In genomic region chr7:151702961-151703360, GRCh38 we compare ENCODE assay signal across 22 cellular contexts.
DNase-seq lines count a peak whose midpoint lies in the region; ATAC-seq, FAIRE-seq and TF ChIP-seq lines count a peak whose summit lies in the region.
"Had no signal": no experiment of that assay in that cellular context is flagged by ENCODE, and none has a peak within 500 bp of the region (broad histone marks: within the 10 kb centered on the region; RNA-seq: fewer than 3 reads in every experiment).

No MANE protein-coding gene starts in this region.

- peaks cover 3% of the 10 kb centered on the region for H3K36me3 Mint-ChIP-seq in T-helper 17 cell (ENCODE audit: low read depth)
- no peaks in the 10 kb centered on the region for H3K36me3 Mint-ChIP-seq in activated CD4-positive, alpha-beta memory T cell treated with anti-CD3 and anti-CD28 coated beads, Interleukin-2, amount 10 ng/mL, durations not matched to agents 7 days and 5 days (ENCODE audit: low read depth)

- no peak overlapping the region for H4K91ac ChIP-seq in H1 (replicated peaks; ENCODE audit: insufficient read length, low read length)

- H3K9me3 Mint-ChIP-seq in activated CD4-positive, alpha-beta memory T cell treated with anti-CD3 and anti-CD28 coated beads, Interleukin-2, amount 10 ng/mL, durations not matched to agents 7 days and 5 days: no peaks in the 10 kb centered on the region
- H3K9me3 Mint-ChIP-seq: CD4-positive, alpha-beta T cell; HFFc6 had no signal

- no peaks in the 10 kb centered on the region for H3K79me1 ChIP-seq in H1 (ENCODE audit: low read depth, low read length)

- H3K9me3 ChIP-seq in T-helper 17 cell (ENCODE audit: control insufficient read depth, low read length, poor library complexity, severe bottlenecking) (no peaks in the 10 kb centered on the region), H1 (ENCODE audit: insufficient read depth in 2 of 2, low read depth in 1 of 2, low read length in 1 of 2) (no peaks in the 10 kb centered on the region), osteoblast (ENCODE audit: low read depth, low read length) (no peaks in the 10 kb centered on the region), HAP-1 (no peaks in the 10 kb centered on the region)
- H3K9me3 ChIP-seq: Caco-2 had no signal

- no peaks in the 10 kb centered on the region for H3K27me3 Mint-ChIP-seq in T-helper 17 cell
- H3K27me3 Mint-ChIP-seq in activated CD4-positive, alpha-beta memory T cell treated with anti-CD3 and anti-CD28 coated beads, Interleukin-2, amount 10 ng/mL, durations not matched to agents 7 days and 5 days: no peaks in the 10 kb centered on the region
- H3K27me3 Mint-ChIP-seq: CD4-positive, alpha-beta T cell had no signal

- no peak overlapping the region for H2BK5ac ChIP-seq in H1 (ENCODE audit: low read depth, low read length)

- in situ Hi-C loops in HAP-1 (cut with MboI; ENCODE audit: low sequenced_read_pairs): no loop called here

- H3K4me1 Mint-ChIP-seq in T-helper 17 cell: peaks cover 19% of the 10 kb centered on the region
- H3K4me1 Mint-ChIP-seq in activated CD4-positive, alpha-beta memory T cell treated with anti-CD3 and anti-CD28 coated beads, Interleukin-2, amount 10 ng/mL, durations not matched to agents 7 days and 5 days: no peaks in the 10 kb centered on the region

- H3K4me3 ChIP-seq in H1 (ENCODE audit: extremely low read depth in 1 of 4, insufficient read depth in 2 of 4, low read depth in 3 of 4, low read length in 4 of 4): no peak overlapping the region
- no peak overlapping the region for H3K4me3 ChIP-seq in osteoblast (ENCODE audit: insufficient read depth, low read length)
- no peak overlapping the region for H3K4me3 ChIP-seq in HAP-1
- H3K4me3 ChIP-seq: GM23248 had no signal

- peak overlapping the region; percentile 45 for H3K27ac Mint-ChIP-seq in T-helper 17 cell
- no peak overlapping the region for H3K27ac Mint-ChIP-seq in activated CD4-positive, alpha-beta memory T cell treated with anti-CD3 and anti-CD28 coated beads, Interleukin-2, amount 10 ng/mL, durations not matched to agents 7 days and 5 days
- H3K27ac Mint-ChIP-seq: CD4-positive, alpha-beta T cell; HFFc6 had no signal

- H4K20me1 ChIP-seq in H1 (replicated peaks in 1 of 2; ENCODE audit: control insufficient read depth in 1 of 2, insufficient read depth in 2 of 2, low read length in 2 of 2): no peaks in the 10 kb centered on the region
- no peaks in the 10 kb centered on the region for H4K20me1 ChIP-seq in osteoblast (ENCODE audit: insufficient read depth, low read length)

- no peak for TF ChIP-seq EP300 in H1 (IDR thresholded peaks at IDR 0.05; ENCODE audit: borderline replicate concordance in 1 of 2, low read depth in 2 of 2, low read length in 2 of 2)

- H3K4me1 ChIP-seq in H1 (replicated peaks in 1 of 4; ENCODE audit: control insufficient read depth in 3 of 4, insufficient read depth in 4 of 4, low read length in 3 of 4) (peaks cover 0 to 3% (median under 1%) of the 10 kb centered on the region in 4 experiments; a peak in 3 of 7 replicates), osteoblast (ENCODE audit: insufficient read depth, low read length) (peaks cover 18% of the 10 kb centered on the region), HAP-1 (no peaks in the 10 kb centered on the region)

- no peak overlapping the region for H2AK5ac ChIP-seq in H1 (ENCODE audit: low read depth, low read length)

- no peak overlapping the region for H3K9ac ChIP-seq in H1 (replicated peaks in 1 of 4; ENCODE audit: extremely low read depth in 1 of 4, low read depth in 3 of 4, low read length in 3 of 4)
- H3K9ac ChIP-seq: GM23248 had no signal

- H3K79me2 ChIP-seq in H1 (ENCODE audit: control insufficient read depth in 1 of 2, insufficient read depth in 2 of 2, low read length in 2 of 2) (no peaks in the 10 kb centered on the region), osteoblast (ENCODE audit: insufficient read depth, low read length) (no peaks in the 10 kb centered on the region)

- no peak for ATAC-seq in Right ventricle myocardium superior (ENCODE audit: poor library complexity)
- ATAC-seq in Right ventricle myocardium inferior: no peak
- no peak for ATAC-seq in T-helper 17 cell
- ATAC-seq: HCT116 had no signal

- H2BK12ac ChIP-seq in H1 (ENCODE audit: low read depth, low read length): no peak overlapping the region

- H3K36me3 ChIP-seq in H1 (ENCODE audit: control insufficient read depth in 2 of 4, insufficient read depth in 4 of 4, low read length in 3 of 4): no peaks in the 10 kb centered on the region
- H3K36me3 ChIP-seq in osteoblast (ENCODE audit: insufficient read depth, low read length): no peaks in the 10 kb centered on the region
- no peaks in the 10 kb centered on the region for H3K36me3 ChIP-seq in HAP-1 (replicated peaks)

- H2AFZ ChIP-seq in H1 (ENCODE audit: low read length) (no peak overlapping the region), osteoblast (ENCODE audit: low read length) (no peak overlapping the region)
- H2AFZ ChIP-seq: GM23248 had no signal

- H3K4me2 ChIP-seq in H1 (ENCODE audit: insufficient read depth in 1 of 2, low read depth in 2 of 2, low read length in 2 of 2) (no peak overlapping the region), osteoblast (ENCODE audit: insufficient read depth, low read length) (no peak overlapping the region)

- DNase-seq in Right ventricle myocardium superior (peak; percentile 3), Right ventricle myocardium inferior (ENCODE audit: missing footprints) (no peak), T-helper 17 cell (no peak), H1 (ENCODE audit: low read depth in 1 of 2, low spot score in 2 of 2) (no peak), osteoblast (ENCODE audit: insufficient read length, low spot score, missing footprints) (peak; percentile 62), HAP-1 (ENCODE audit: low spot score in 2 of 2) (no peak), AG20443 (ENCODE audit: low spot score) (no peak)
- no peak for DNase-seq in activated CD4-positive, alpha-beta memory T cell treated with anti-CD3 and anti-CD28 coated beads, Interleukin-2, amount 10 ng/mL, durations not matched to agents 7 days and 5 days
- DNase-seq: ACHN; AML-193; Caco-2; CD4-positive, alpha-beta T cell; GM23248; HFFc6 had no signal

- intact Hi-C loops in Right ventricle myocardium superior (cut with DNase I): no loop called here
- intact Hi-C loops in Right ventricle myocardium inferior (cut with DNase I): no loop called here

- no peaks in the 10 kb centered on the region for H3K23me2 ChIP-seq in H1 (ENCODE audit: low read depth, low read length)

- CTCF ChIA-PET in H1 (lab: Charles Lee; ENCODE audit: partially characterized antibody): interaction anchor here (0.8 to 1.1 kb wide), 4 partner anchors 9 to 136 kb away, joined by 3 to 5 read pairs (median 3); no protein-coding TSS in a partner anchor
- CTCF ChIA-PET in activated CD4-positive, alpha-beta memory T cell treated with anti-CD3 and anti-CD28 coated beads, Interleukin-2, amount 10 ng/mL, durations not matched to agents 7 days and 5 days (lab: Charles Lee): no interaction called here

- H4K8ac ChIP-seq in H1 (ENCODE audit: extremely low read depth, insufficient read depth, low read length): no peak overlapping the region; the same call in 1 of the 2 replicates

- H3K56ac ChIP-seq in H1 (replicated peaks; ENCODE audit: insufficient read length, low read depth, low read length): no peak overlapping the region

- POLR2A ChIA-PET in H1 (lab: Charles Lee; ENCODE audit: partially characterized antibody): no interaction called here
- POLR2A ChIA-PET in activated CD4-positive, alpha-beta memory T cell treated with anti-CD3 and anti-CD28 coated beads, Interleukin-2, amount 10 ng/mL, durations not matched to agents 7 days and 5 days (lab: Charles Lee): no interaction called here

- no peak for FAIRE-seq in H1 (lab: Jason Lieb, UNC)
- FAIRE-seq: A204.1, D721Med, G401.6, GM12891, H54 had no signal

- H3K4ac ChIP-seq in H1 (replicated peaks; ENCODE audit: insufficient read length, low read depth, low read length): no peak overlapping the region

- no peak for TF ChIP-seq POLR2A in H1 (IDR thresholded peaks at IDR 0.05; ENCODE audit: control extremely low read depth in 1 of 2, low read depth in 2 of 2, low read length in 2 of 2)

- H4K5ac ChIP-seq in H1 (ENCODE audit: insufficient read length, low read depth, low read length): no peak overlapping the region

- no peak overlapping the region for H2BK120ac ChIP-seq in H1 (replicated peaks; ENCODE audit: low read depth, low read length)

- no peak overlapping the region for H2BK20ac ChIP-seq in H1 (ENCODE audit: low read length)

- H3K27me3 ChIP-seq in H1 (replicated peaks in 1 of 4; ENCODE audit: control insufficient read depth in 3 of 4, extremely low read depth in 1 of 4, insufficient read depth in 3 of 4, low read length in 3 of 4) (no peaks in the 10 kb centered on the region; a peak in 2 of 7 replicates), osteoblast (ENCODE audit: insufficient read depth, low read length) (no peaks in the 10 kb centered on the region), HAP-1 (ENCODE audit: low read depth) (no peaks in the 10 kb centered on the region; the same call in 1 of the 2 replicates)

- H3K4me3 Mint-ChIP-seq in T-helper 17 cell: no peak overlapping the region
- H3K4me3 Mint-ChIP-seq in activated CD4-positive, alpha-beta memory T cell treated with anti-CD3 and anti-CD28 coated beads, Interleukin-2, amount 10 ng/mL, durations not matched to agents 7 days and 5 days: no peak overlapping the region
- H3K4me3 Mint-ChIP-seq: CD4-positive, alpha-beta T cell; HFFc6 had no signal

- 92% methylated on average over 9 of the region's 9 CpGs; no CpG with 5 or more reads in 1 of the 2 experiments for WGBS in H1 (ENCODE audit: extremely low coverage in 1 of 2, insufficient coverage in 1 of 2, insufficient read length in 1 of 2, insufficient replicate concordance in 2 of 2, low coverage in 1 of 2, low lambda C conversion rate in 2 of 2, missing lambda C conversion rate in 1 of 2), 2 experiments

- TF ChIP-seq CTCF in H1 (IDR thresholded peaks at IDR 0.05; ENCODE audit: control extremely low read depth in 1 of 3, insufficient read depth in 1 of 3, low read depth in 1 of 3, low read length in 3 of 3) (no peak), osteoblast (IDR thresholded peaks at IDR 0.05; ENCODE audit: extremely low read depth, low read depth, low read length) (no peak)

- no peak overlapping the region for H3K27ac ChIP-seq in H1 (ENCODE audit: low read depth, low read length)
- H3K27ac ChIP-seq in osteoblast (ENCODE audit: low read depth, low read length): no peak overlapping the region
- H3K27ac ChIP-seq: C4-2B, GM23248, HL-60 had no signal

- no peak for TF ChIP-seq RAD21 in H1 (IDR thresholded peaks at IDR 0.05 in 1 of 2, conservative IDR thresholded peaks at IDR 0.05 in 1 of 2; ENCODE audit: low read depth in 2 of 2, low read length in 2 of 2)

- no peak overlapping the region for H3K14ac ChIP-seq in H1 (ENCODE audit: insufficient read length)

- H3K23ac ChIP-seq in H1 (ENCODE audit: insufficient read length): no peak overlapping the region

- no peak overlapping the region for H3K18ac ChIP-seq in H1 (ENCODE audit: extremely low read depth, low read length)

- peak overlapping the region; percentile 61; the same call in 1 of the 2 replicates for H2BK15ac ChIP-seq in H1 (ENCODE audit: low read length)

TF ChIP-seq in H1, 55 proteins besides CTCF, POLR2A, EP300 and RAD21 (continues in another document):
- no peak for TF ChIP-seq MAX (IDR thresholded peaks at IDR 0.05)

Comparison
In these comparisons a context has a peak if more than half of its experiments do, and no peak if none do; other contexts are left out.
1. DNase-seq: peak in Right ventricle myocardium superior (single experiment) and osteoblast (single experiment); none in Right ventricle myocardium inferior (single experiment), T-helper 17 cell (0 of 3), H1 (0 of 2), HAP-1 (0 of 2), AG20443 (single experiment) and activated CD4-positive, alpha-beta memory T cell treated with anti-CD3 and anti-CD28 coated beads, Interleukin-2, amount 10 ng/mL, durations not matched to agents 7 days and 5 days (single experiment).